In genomic region chr7:39855325-39855674, GRCh38 we compare ENCODE assay signal across 13 cellular contexts.
DNase-seq lines count a peak whose midpoint lies in the region; ATAC-seq and TF ChIP-seq lines count a peak whose summit lies in the region.
"Had no signal": no experiment of that assay in that cellular context is flagged by ENCODE, and none has a peak within 500 bp of the region (broad histone marks: within the 10 kb centered on the region; RNA-seq: fewer than 3 reads in every experiment).

No MANE protein-coding gene starts in this region.

- no peak for DNase-seq in A673 (ENCODE audit: low spot score)
- DNase-seq in activated naive CD8-positive, alpha-beta T cell treated with anti-CD3 and anti-CD28 coated beads, Interleukin-2, amount 50 U/mL, for 24 hours = no peak
- no peak for DNase-seq in naive thymus-derived CD4-positive, alpha-beta T cell
- DNase-seq in NCI-H1105 (lab: John Stamatoyannopoulos, UW) = no peak
- DNase-seq in Ammon's horn (ENCODE audit: low spot score) = no peak
- no peak for DNase-seq in stimulated activated CD4-positive, alpha-beta T cell treated with anti-CD3 and anti-CD28 coated beads, Interleukin-4, amount 100 ng/mL, for 4 hours
- no peak for DNase-seq in MV-4-11 (lab: John Stamatoyannopoulos, UW)
- DNase-seq: activated CD8-positive, alpha-beta memory T cell treated with anti-CD3 and anti-CD28 coated beads, Interleukin-2, amount 50 U/mL, for 4 hours; DMS53; NCI-H1092 had no signal

- CTCF ChIA-PET in A673 (lab: Charles Lee) = no interaction called here
- CTCF ChIA-PET in naive thymus-derived CD4-positive, alpha-beta T cell (lab: Charles Lee) = interaction anchor here (0.7 kb wide), 1 partner anchor 41 kb away, joined by 3 read pairs; no protein-coding TSS in a partner anchor

- H3K4me3 Mint-ChIP-seq in activated naive CD8-positive, alpha-beta T cell treated with anti-CD3 and anti-CD28 coated beads, Interleukin-2, amount 50 U/mL, for 24 hours = peak overlapping the region; percentile 63
- peak overlapping the region; percentile 63 to 94 (median 85) for H3K4me3 Mint-ChIP-seq in naive thymus-derived CD4-positive, alpha-beta T cell

- no TSS peak for BruUV-seq in A673 (replicated peaks; lab: Mats Ljungman, UMichigan)

- H3K36me3 Mint-ChIP-seq in activated naive CD8-positive, alpha-beta T cell treated with anti-CD3 and anti-CD28 coated beads, Interleukin-2, amount 50 U/mL, for 24 hours (ENCODE audit: low read depth) = no peaks in the 10 kb centered on the region
- H3K36me3 Mint-ChIP-seq in naive thymus-derived CD4-positive, alpha-beta T cell = no peaks in the 10 kb centered on the region

- H3K4me1 ChIP-seq in A673 (ENCODE audit: insufficient read depth, low read length, poor library complexity, severe bottlenecking) = no peaks in the 10 kb centered on the region
- H3K4me1 ChIP-seq in naive thymus-derived CD4-positive, alpha-beta T cell (ENCODE audit: control insufficient read depth in 2 of 2, insufficient read depth in 2 of 2, low read length in 2 of 2) = no peaks in the 10 kb centered on the region

- POLR2A ChIA-PET in A673 (lab: Charles Lee; ENCODE audit: low non-redundant PET) = no interaction called here
- POLR2A ChIA-PET in naive thymus-derived CD4-positive, alpha-beta T cell (lab: Charles Lee) = no interaction called here

- H3K36me3 ChIP-seq in A673 (ENCODE audit: insufficient read depth, low read length, poor library complexity, severe bottlenecking) = no peaks in the 10 kb centered on the region
- H3K36me3 ChIP-seq in naive thymus-derived CD4-positive, alpha-beta T cell (ENCODE audit: control insufficient read depth in 2 of 3, insufficient read depth in 3 of 3, low read length in 3 of 3) = no peaks in the 10 kb centered on the region

- H3K4me3 ChIP-seq in A673 (ENCODE audit: low read depth, low read length, poor library complexity, severe bottlenecking) = peak overlapping the region; percentile 12
- no peak overlapping the region for H3K4me3 ChIP-seq in naive thymus-derived CD4-positive, alpha-beta T cell (ENCODE audit: low read length)
- H3K4me3 ChIP-seq: lung had no signal

- H3K27ac Mint-ChIP-seq in activated naive CD8-positive, alpha-beta T cell treated with anti-CD3 and anti-CD28 coated beads, Interleukin-2, amount 50 U/mL, for 24 hours = no peak overlapping the region
- H3K27ac Mint-ChIP-seq in naive thymus-derived CD4-positive, alpha-beta T cell = no peak overlapping the region

- intact Hi-C loops in A673 (cut with micrococcal nuclease; ENCODE audit: unreplicated experiment) = no loop called here
- intact Hi-C loops in naive thymus-derived CD4-positive, alpha-beta T cell (cut with micrococcal nuclease) = no loop called here

- peaks cover 6% of the 10 kb centered on the region for H3K4me1 Mint-ChIP-seq in activated naive CD8-positive, alpha-beta T cell treated with anti-CD3 and anti-CD28 coated beads, Interleukin-2, amount 50 U/mL, for 24 hours
- peaks cover 6 to 15% (median 9%) of the 10 kb centered on the region in 7 donors for H3K4me1 Mint-ChIP-seq in naive thymus-derived CD4-positive, alpha-beta T cell

- ATAC-seq in GM18867 (IDR thresholded peaks at IDR 0.05; ENCODE audit: unreplicated experiment) = peak; percentile 3
- ATAC-seq in activated naive CD8-positive, alpha-beta T cell treated with anti-CD3 and anti-CD28 coated beads, Interleukin-2, amount 50 U/mL, for 24 hours = no peak
- ATAC-seq in naive thymus-derived CD4-positive, alpha-beta T cell = peak; percentile 12

- H3K9me3 ChIP-seq in A673 (ENCODE audit: low read depth, low read length, poor library complexity, severe bottlenecking) = no peaks in the 10 kb centered on the region
- no peaks in the 10 kb centered on the region for H3K9me3 ChIP-seq in naive thymus-derived CD4-positive, alpha-beta T cell (ENCODE audit: control insufficient read depth in 2 of 3, low read length in 3 of 3)

- H3K27ac ChIP-seq in A673 (ENCODE audit: low read depth, low read length, poor library complexity, severe bottlenecking) = no peak overlapping the region
- H3K27ac ChIP-seq in naive thymus-derived CD4-positive, alpha-beta T cell (ENCODE audit: low read depth, low read length) = no peak overlapping the region
- H3K27ac ChIP-seq: epithelial cell of prostate had no signal

- no peaks in the 10 kb centered on the region for H3K9me3 Mint-ChIP-seq in activated naive CD8-positive, alpha-beta T cell treated with anti-CD3 and anti-CD28 coated beads, Interleukin-2, amount 50 U/mL, for 24 hours
- peaks cover 0 to 1% (median 0%) of the 10 kb centered on the region in 11 donors for H3K9me3 Mint-ChIP-seq in naive thymus-derived CD4-positive, alpha-beta T cell

- peaks cover 34% of the 10 kb centered on the region for H3K27me3 Mint-ChIP-seq in activated naive CD8-positive, alpha-beta T cell treated with anti-CD3 and anti-CD28 coated beads, Interleukin-2, amount 50 U/mL, for 24 hours
- peaks cover 27 to 46% (median 33%) of the 10 kb centered on the region in 5 donors for H3K27me3 Mint-ChIP-seq in naive thymus-derived CD4-positive, alpha-beta T cell

- no peaks in the 10 kb centered on the region for H3K27me3 ChIP-seq in A673 (replicated peaks; ENCODE audit: insufficient read depth, low read depth, low read length, poor library complexity)
- peaks cover 0 to 4% of the 10 kb centered on the region in 2 donors for H3K27me3 ChIP-seq in naive thymus-derived CD4-positive, alpha-beta T cell (ENCODE audit: control insufficient read depth in 2 of 2, insufficient read depth in 2 of 2, low read length in 2 of 2)

- no peak for TF ChIP-seq CTCF in A673 (conservative IDR thresholded peaks at IDR 0.05; ENCODE audit: low read depth, low read length)
